Comparison of ENCODE assay signal across 2 cellular contexts in the genomic region with DNA sequence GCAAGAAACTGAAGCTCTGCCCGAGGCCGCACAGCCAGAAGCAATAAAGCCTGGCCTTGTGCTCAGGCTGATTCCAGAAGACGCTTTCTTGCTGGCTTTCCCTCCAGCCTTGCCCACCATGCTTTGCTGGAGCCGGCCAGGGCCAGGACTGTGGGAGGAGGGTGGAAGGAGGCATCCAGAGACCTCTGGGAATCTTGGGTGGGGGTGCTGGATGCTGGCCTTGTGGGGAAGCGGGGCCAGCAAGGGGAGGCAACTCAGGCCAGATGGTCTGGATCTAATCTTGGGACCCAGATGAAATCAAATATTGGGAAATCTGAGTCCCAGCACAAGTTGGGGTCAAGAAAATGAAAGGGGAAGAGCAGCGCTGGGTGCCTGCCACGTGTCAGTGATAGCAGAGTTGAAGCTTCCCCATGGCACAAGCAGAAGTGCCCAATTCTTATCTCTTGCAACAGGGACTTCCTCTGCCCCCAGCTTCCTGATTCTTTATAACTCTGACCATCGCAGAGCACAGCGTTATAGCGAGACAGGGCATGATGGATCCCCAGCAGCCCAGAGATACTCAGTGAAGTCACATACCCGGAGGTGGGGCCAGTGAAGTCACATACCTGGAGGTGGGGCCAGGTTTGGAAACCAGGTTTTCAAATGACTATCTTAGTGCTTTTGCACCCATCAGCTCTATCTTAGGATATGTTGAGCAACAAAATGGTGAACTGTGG.
A peak's percentile ranks its signal among the peaks of the same experiment; 100 is the strongest.
TF ChIP-seq lines count a peak whose summit lies in the region.

No MANE protein-coding gene starts in this region.

TF ChIP-seq in HepG2, 621 proteins besides CTCF, POLR2A, EP300 and RAD21:
- TF ChIP-seq MTA1 (CRISPR knock-in tag; IDR thresholded peaks at IDR 0.05; ENCODE audit: borderline replicate concordance) (0 out of 2 replicates have a peak, but pooled peaks have one; percentile 26), AGO2 (optimal IDR thresholded peaks at IDR 0.05; ENCODE audit: low read depth, low read length) (peak; percentile 29), ZNF10 (CRISPR knock-in tag; IDR thresholded peaks at IDR 0.05; ENCODE audit: borderline replicate concordance, low read depth) (0 out of 2 replicates have a peak, but pooled peaks have one; percentile 34), KDM1A (CRISPR knock-in tag; IDR thresholded peaks at IDR 0.05) (no peak)
- TF ChIP-seq, protein P1, sequence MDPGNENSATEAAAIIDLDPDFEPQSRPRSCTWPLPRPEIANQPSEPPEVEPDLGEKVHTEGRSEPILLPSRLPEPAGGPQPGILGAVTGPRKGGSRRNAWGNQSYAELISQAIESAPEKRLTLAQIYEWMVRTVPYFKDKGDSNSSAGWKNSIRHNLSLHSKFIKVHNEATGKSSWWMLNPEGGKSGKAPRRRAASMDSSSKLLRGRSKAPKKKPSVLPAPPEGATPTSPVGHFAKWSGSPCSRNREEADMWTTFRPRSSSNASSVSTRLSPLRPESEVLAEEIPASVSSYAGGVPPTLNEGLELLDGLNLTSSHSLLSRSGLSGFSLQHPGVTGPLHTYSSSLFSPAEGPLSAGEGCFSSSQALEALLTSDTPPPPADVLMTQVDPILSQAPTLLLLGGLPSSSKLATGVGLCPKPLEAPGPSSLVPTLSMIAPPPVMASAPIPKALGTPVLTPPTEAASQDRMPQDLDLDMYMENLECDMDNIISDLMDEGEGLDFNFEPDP (CRISPR knock-in tag; conservative IDR thresholded peaks at IDR 0.05), result 0 out of 2 replicates have a peak, but pooled peaks have one; percentile 82
TF ChIP-seq in HepG2: peak in this region for 4.

TF ChIP-seq in HEK293T, 16 proteins besides CTCF, POLR2A, EP300 and RAD21:
- TF ChIP-seq ELF4 (IDR thresholded peaks at IDR 0.05) (no peak), CTBP1 (IDR thresholded peaks at IDR 0.05; ENCODE audit: borderline replicate concordance) (no peak), LEF1 (IDR thresholded peaks at IDR 0.05; ENCODE audit: borderline replicate concordance) (no peak), FOXM1 (IDR thresholded peaks at IDR 0.05; ENCODE audit: borderline replicate concordance) (no peak), FOXK2 (IDR thresholded peaks at IDR 0.05) (no peak), FOXA1 (IDR thresholded peaks at IDR 0.05) (no peak), ARNT (IDR thresholded peaks at IDR 0.05) (no peak), L3MBTL2 (conservative IDR thresholded peaks at IDR 0.05) (no peak), NFRKB (IDR thresholded peaks at IDR 0.05) (no peak), ZNF384 (IDR thresholded peaks at IDR 0.05) (no peak)
